In genomic region chr11:116835791-116836647, GRCh38 we compare ENCODE assay signal across 8 cellular contexts. TPM values are rescaled to one million over a fixed set of nuclear protein-coding genes. Genes with fewer than 3 reads are reported as not detected.
DNase-seq lines count a peak whose midpoint lies in the region; ATAC-seq and TF ChIP-seq lines count a peak whose summit lies in the region.

No MANE protein-coding gene starts in this region.

- H3K9ac ChIP-seq in colonic mucosa (ENCODE audit: low read depth in 2 of 2, low read length in 2 of 2): no peak overlapping the region

- H3K9me3 ChIP-seq in colonic mucosa: no peaks in the 10 kb centered on the region

- H3K36me3 ChIP-seq in colonic mucosa: no peaks in the 10 kb centered on the region

- H3K27ac ChIP-seq in colonic mucosa: peak overlapping the region; percentile 44

- intact Hi-C loops in colonic mucosa (cut with DNase I): loop anchor here (5.0 kb wide), 1 partner anchor 44 kb away; the partner anchor contains the start of gene APOA5

- ATAC-seq in GM18909 (IDR thresholded peaks at IDR 0.05; ENCODE audit: poor library complexity, unreplicated experiment) (peak; percentile 83), HG03175 (IDR thresholded peaks at IDR 0.05; ENCODE audit: unreplicated experiment) (peak; percentile 87)

- DNase-seq in AG09309 (ENCODE audit: low read depth) (peak; percentile 80), NCI-H345 (lab: John Stamatoyannopoulos, UW) (peak; percentile 87), colonic mucosa (peak; percentile 87), left kidney (ENCODE audit: low read depth, low spot score) (peak; percentile 98)
- peak; percentile 89 for DNase-seq in activated CD4-positive, alpha-beta T cell treated with anti-CD3 and anti-CD28 coated beads for 48 hours
- DNase-seq in stimulated activated CD4-positive, alpha-beta T cell treated with anti-CD3 and anti-CD28 coated beads, Interleukin-1b, Interleukin-23, amount 100 ng/mL, for 48 hours: peak; percentile 85

- peaks cover 5% of the 10 kb centered on the region for H3K4me1 ChIP-seq in colonic mucosa

- no peaks in the 10 kb centered on the region for H3K27me3 ChIP-seq in colonic mucosa

- TF ChIP-seq CTCF in AG09309 (IDR thresholded peaks at IDR 0.05; ENCODE audit: control insufficient read depth, insufficient read depth, low read depth, low read length, missing control alignments) (peak; percentile 73), colonic mucosa (IDR thresholded peaks at IDR 0.05) (peak; percentile 29)

- H3K4me3 ChIP-seq in AG09309 (ENCODE audit: control insufficient read depth, low read depth, low read length) (peak overlapping the region; percentile 23), colonic mucosa (peak overlapping the region; percentile 31)

RNA-seq across cellular contexts. Expression of gene APOA1, which starts 1.4 kb away (rescaled TPM):
- 1 to 10 TPM in 1 of 2 donors, under 1 TPM in 1; 0.53 to 6.6 TPM for total RNA-seq in colonic mucosa

RNA-seq across cellular contexts. Expression of gene APOC3, which starts 6.3 kb away (rescaled TPM):
- 1 to 10 TPM in 1 of 2 donors, not detected in 1; 5.7 TPM for total RNA-seq in colonic mucosa

RNA-seq across cellular contexts. Expression of gene APOA4, which starts 12.9 kb away (rescaled TPM):
- not detected for total RNA-seq in colonic mucosa

RNA-seq across cellular contexts. Expression of gene APOA5, which starts 44.3 kb away (rescaled TPM):
- under 1 TPM in 1 of 2 donors, not detected in 1; 0.20 TPM for total RNA-seq in colonic mucosa

RNA-seq across cellular contexts. Expression of gene ZPR1, which starts 48.2 kb away (rescaled TPM):
- 10 to 100 TPM; 31.1 to 40.7 TPM for total RNA-seq in colonic mucosa

Comparison
In these comparisons a context has a peak if more than half of its experiments do, and no peak if none do; other contexts are left out.
1. Peak in every context shown above with its lines: DNase-seq, ATAC-seq, H3K4me3 ChIP-seq and H3K27ac ChIP-seq.